In genomic region chr1:108913105-108913948, GRCh38 we compare ENCODE assay signal across 1 cellular context.
TF ChIP-seq lines count a peak whose summit lies in the region.

No MANE protein-coding gene starts in this region.

TF ChIP-seq in K562, 482 proteins besides CTCF, POLR2A, EP300 and RAD21 (continued from another document and continues in another):
- no peak for TF ChIP-seq ZHX1 (conservative IDR thresholded peaks at IDR 0.05; ENCODE audit: low read length)
- no peak for TF ChIP-seq ZKSCAN8 (CRISPR knock-in tag; IDR thresholded peaks at IDR 0.05)
- 0 out of 2 replicates have a peak, but pooled peaks have one; percentile 44 for TF ChIP-seq POLR2AphosphoS5 (IDR thresholded peaks at IDR 0.05; ENCODE audit: control insufficient read depth, insufficient read depth, low read depth, low read length)
- no peak for TF ChIP-seq PRDM10 (IDR thresholded peaks at IDR 0.05; ENCODE audit: partially characterized antibody)
- no peak for TF ChIP-seq MECOM (CRISPR knock-in tag; IDR thresholded peaks at IDR 0.05)
- no peak for TF ChIP-seq ZNF584 (CRISPR knock-in tag; IDR thresholded peaks at IDR 0.05; ENCODE audit: low read depth)
- peak; percentile 80; the same call in 1 of the 2 replicates for TF ChIP-seq ZNF263 (CRISPR knock-in tag; IDR thresholded peaks at IDR 0.05; ENCODE audit: borderline replicate concordance)
- TF ChIP-seq USF2 (CRISPR knock-in tag; IDR thresholded peaks at IDR 0.05), result no peak
- no peak for TF ChIP-seq SAFB2 (IDR thresholded peaks at IDR 0.05; ENCODE audit: borderline replicate concordance, low read depth, low read length, severe bottlenecking)
- no peak for TF ChIP-seq HEY1 (CRISPR knock-in tag; IDR thresholded peaks at IDR 0.05; ENCODE audit: borderline replicate concordance)
- no peak for TF ChIP-seq ZFP36 (IDR thresholded peaks at IDR 0.05; ENCODE audit: low read depth, low read length, partially characterized antibody)
- no peak for TF ChIP-seq GABPB2 (CRISPR knock-in tag; conservative IDR thresholded peaks at IDR 0.05)
- peak; percentile 30; the same call in 1 of the 2 replicates for TF ChIP-seq ZNF24 (IDR thresholded peaks at IDR 0.05)
- TF ChIP-seq MXI1 (IDR thresholded peaks at IDR 0.05; ENCODE audit: low read depth, low read length), result no peak
- no peak for TF ChIP-seq ZBTB34 (CRISPR knock-in tag; IDR thresholded peaks at IDR 0.05)
- no peak for TF ChIP-seq MLX (CRISPR knock-in tag; conservative IDR thresholded peaks at IDR 0.05)
- peak; percentile 63; the same call in 1 of the 2 replicates for TF ChIP-seq CHAMP1 (IDR thresholded peaks at IDR 0.05)
- no peak for TF ChIP-seq TFAM (CRISPR knock-in tag; conservative IDR thresholded peaks at IDR 0.05)
- no peak for TF ChIP-seq NR2F6 (CRISPR knock-in tag; IDR thresholded peaks at IDR 0.05)
- peak; percentile 77 for TF ChIP-seq SMARCE1 (IDR thresholded peaks at IDR 0.05)
- TF ChIP-seq KAT7 (CRISPR knock-in tag; IDR thresholded peaks at IDR 0.05; ENCODE audit: borderline replicate concordance), result no peak
- no peak for TF ChIP-seq BRF1 (IDR thresholded peaks at IDR 0.05; ENCODE audit: borderline replicate concordance, extremely low read depth, insufficient read length)
- no peak for TF ChIP-seq KDM5B (IDR thresholded peaks at IDR 0.05; ENCODE audit: insufficient replicate concordance, low read depth, low read length)
- TF ChIP-seq MCM3 (IDR thresholded peaks at IDR 0.05), result no peak
- peak; percentile 25 for TF ChIP-seq E2F8 (IDR thresholded peaks at IDR 0.05; ENCODE audit: low read depth, partially characterized antibody)
- TF ChIP-seq JUNB (CRISPR knock-in tag; conservative IDR thresholded peaks at IDR 0.05), result no peak
- peak; percentile 65 for TF ChIP-seq TAF9B (IDR thresholded peaks at IDR 0.05; ENCODE audit: partially characterized antibody)
- TF ChIP-seq RBM14 (IDR thresholded peaks at IDR 0.05; ENCODE audit: borderline replicate concordance, insufficient read depth, low read depth, low read length), result no peak
- no peak for TF ChIP-seq NR0B1 (IDR thresholded peaks at IDR 0.05; ENCODE audit: partially characterized antibody)
- TF ChIP-seq MITF (IDR thresholded peaks at IDR 0.05), result no peak
- TF ChIP-seq ZNF592 (IDR thresholded peaks at IDR 0.05), result peak; percentile 52; the same call in 1 of the 2 replicates
- no peak for TF ChIP-seq FOXJ3 (CRISPR knock-in tag; IDR thresholded peaks at IDR 0.05)
